Comparison of ENCODE assay signal across 1 cellular context in the genomic region with DNA sequence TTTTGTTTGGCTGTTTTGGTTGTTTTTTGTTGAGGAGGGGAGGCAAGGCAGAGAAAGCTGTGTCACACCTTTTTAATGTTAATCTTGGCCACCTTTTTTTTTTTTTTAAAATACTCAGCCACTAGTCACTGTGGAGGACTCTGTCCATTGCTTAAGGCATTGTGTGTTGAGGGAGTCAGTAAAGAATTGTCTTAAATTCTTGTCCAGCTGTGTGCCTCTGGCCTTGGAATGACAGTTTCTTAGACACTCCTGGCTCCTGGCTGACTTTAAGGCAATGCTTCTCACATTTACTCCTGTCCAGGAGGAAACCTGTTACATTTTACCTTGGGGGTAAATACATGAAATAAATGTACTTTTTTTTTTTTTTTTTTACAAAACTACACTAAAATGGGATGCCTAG.
TF ChIP-seq lines count a peak whose summit lies in the region.

No MANE protein-coding gene starts in this region.

TF ChIP-seq in HepG2, 621 proteins besides CTCF, POLR2A, EP300 and RAD21:
- TF ChIP-seq ZNF292 (CRISPR knock-in tag; IDR thresholded peaks at IDR 0.05; ENCODE audit: borderline replicate concordance, low read depth), result no peak
- TF ChIP-seq, protein P1, sequence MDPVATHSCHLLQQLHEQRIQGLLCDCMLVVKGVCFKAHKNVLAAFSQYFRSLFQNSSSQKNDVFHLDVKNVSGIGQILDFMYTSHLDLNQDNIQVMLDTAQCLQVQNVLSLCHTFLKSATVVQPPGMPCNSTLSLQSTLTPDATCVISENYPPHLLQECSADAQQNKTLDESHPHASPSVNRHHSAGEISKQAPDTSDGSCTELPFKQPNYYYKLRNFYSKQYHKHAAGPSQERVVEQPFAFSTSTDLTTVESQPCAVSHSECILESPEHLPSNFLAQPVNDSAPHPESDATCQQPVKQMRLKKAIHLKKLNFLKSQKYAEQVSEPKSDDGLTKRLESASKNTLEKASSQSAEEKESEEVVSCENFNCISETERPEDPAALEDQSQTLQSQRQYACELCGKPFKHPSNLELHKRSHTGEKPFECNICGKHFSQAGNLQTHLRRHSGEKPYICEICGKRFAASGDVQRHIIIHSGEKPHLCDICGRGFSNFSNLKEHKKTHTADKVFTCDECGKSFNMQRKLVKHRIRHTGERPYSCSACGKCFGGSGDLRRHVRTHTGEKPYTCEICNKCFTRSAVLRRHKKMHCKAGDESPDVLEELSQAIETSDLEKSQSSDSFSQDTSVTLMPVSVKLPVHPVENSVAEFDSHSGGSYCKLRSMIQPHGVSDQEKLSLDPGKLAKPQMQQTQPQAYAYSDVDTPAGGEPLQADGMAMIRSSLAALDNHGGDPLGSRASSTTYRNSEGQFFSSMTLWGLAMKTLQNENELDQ (CRISPR knock-in tag; IDR thresholded peaks at IDR 0.05; ENCODE audit: borderline replicate concordance), result no peak
- TF ChIP-seq TEAD3 (CRISPR knock-in tag; optimal IDR thresholded peaks at IDR 0.05; ENCODE audit: borderline replicate concordance), result no peak
TF ChIP-seq in HepG2: peak in this region for 0.
